23 cellular contexts compared by ENCODE assay signal in genomic region chr10:95335933-95336699, GRCh38. TPM values are rescaled to one million over a fixed set of nuclear protein-coding genes. Genes with fewer than 3 reads are reported as not detected.
DNase-seq lines count a peak whose midpoint lies in the region; ATAC-seq and TF ChIP-seq lines count a peak whose summit lies in the region.
"Had no signal": no experiment of that assay in that cellular context is flagged by ENCODE, and none has a peak within 500 bp of the region (broad histone marks: within the 10 kb centered on the region; RNA-seq: fewer than 3 reads in every experiment).

No MANE protein-coding gene starts in this region.

- H3K9ac ChIP-seq in mammary epithelial cell (ENCODE audit: insufficient read depth, low read length) (no peak overlapping the region), parathyroid adenoma (no peak overlapping the region), SK-N-SH (no peak overlapping the region)

- POLR2A ChIA-PET in SK-N-SH (lab: Yijun Ruan, JAX) = no interaction called here

- H3K79me2 ChIP-seq in mammary epithelial cell (ENCODE audit: insufficient read depth, low read length) (no peaks in the 10 kb centered on the region), parathyroid adenoma (no peaks in the 10 kb centered on the region), SK-N-SH (ENCODE audit: insufficient read depth) (no peaks in the 10 kb centered on the region)

- H3K9me3 ChIP-seq in breast epithelium (no peaks in the 10 kb centered on the region), mammary epithelial cell (replicated peaks; ENCODE audit: insufficient read depth, low read length) (no peaks in the 10 kb centered on the region), left ventricle myocardium inferior (replicated peaks) (no peaks in the 10 kb centered on the region), parathyroid adenoma (ENCODE audit: control insufficient read depth, low read length) (no peaks in the 10 kb centered on the region), upper lobe of left lung (no peaks in the 10 kb centered on the region), SK-N-SH (no peaks in the 10 kb centered on the region)
- H3K9me3 ChIP-seq: HAP-1, left lung, testis had no signal

- peaks cover 8 to 11% of the 10 kb centered on the region in 2 donors for H3K4me1 ChIP-seq in breast epithelium
- peaks cover 25% of the 10 kb centered on the region for H3K4me1 ChIP-seq in mammary epithelial cell (ENCODE audit: insufficient read depth, low read length)
- peaks cover 86% of the 10 kb centered on the region for H3K4me1 ChIP-seq in left ventricle myocardium inferior
- no peaks in the 10 kb centered on the region for H3K4me1 ChIP-seq in parathyroid adenoma
- H3K4me1 ChIP-seq in upper lobe of left lung = peaks cover 17 to 24% (median 22%) of the 10 kb centered on the region in 4 donors
- peaks cover 0 to 10% of the 10 kb centered on the region in 2 experiments; a peak in 1 of 4 replicates for H3K4me1 ChIP-seq in SK-N-SH (ENCODE audit: control insufficient read depth in 1 of 2, insufficient read depth in 2 of 2, low read depth in 1 of 2, low read length in 1 of 2)
- H3K4me1 ChIP-seq: HAP-1, testis had no signal

- no peaks in the 10 kb centered on the region for H3K27me3 ChIP-seq in breast epithelium
- no peaks in the 10 kb centered on the region for H3K27me3 ChIP-seq in mammary epithelial cell (ENCODE audit: insufficient read depth, low read length)
- no peaks in the 10 kb centered on the region for H3K27me3 ChIP-seq in left ventricle myocardium inferior (ENCODE audit: low read depth)
- H3K27me3 ChIP-seq in parathyroid adenoma (ENCODE audit: control insufficient read depth, insufficient read depth, low read length) = no peaks in the 10 kb centered on the region
- no peaks in the 10 kb centered on the region for H3K27me3 ChIP-seq in upper lobe of left lung
- H3K27me3 ChIP-seq in SK-N-SH (ENCODE audit: insufficient read depth) = no peaks in the 10 kb centered on the region
- H3K27me3 ChIP-seq: brain microvascular endothelial cell, left lung, testis had no signal

- TF ChIP-seq EP300 in upper lobe of left lung (IDR thresholded peaks at IDR 0.05) (no peak), SK-N-SH (IDR thresholded peaks at IDR 0.05; ENCODE audit: borderline replicate concordance in 1 of 2, low read depth in 1 of 2, low read length in 1 of 2) (no peak)

- H2AFZ ChIP-seq in mammary epithelial cell (ENCODE audit: low read depth, low read length) (no peak overlapping the region), parathyroid adenoma (no peak overlapping the region), SK-N-SH (ENCODE audit: low read depth) (no peak overlapping the region)

- TF ChIP-seq POLR2A in breast epithelium (IDR thresholded peaks at IDR 0.05) (no peak), upper lobe of left lung (IDR thresholded peaks at IDR 0.05) (no peak)

- H3K4me2 ChIP-seq in mammary epithelial cell (ENCODE audit: insufficient read depth, low read depth, low read length) (no peak overlapping the region), parathyroid adenoma (ENCODE audit: low read length) (no peak overlapping the region), SK-N-SH (no peak overlapping the region)

- no peaks in the 10 kb centered on the region for H3K36me3 ChIP-seq in breast epithelium
- H3K36me3 ChIP-seq in mammary epithelial cell (ENCODE audit: insufficient read depth, low read length) = no peaks in the 10 kb centered on the region
- H3K36me3 ChIP-seq in left ventricle myocardium inferior = peaks cover 72% of the 10 kb centered on the region
- H3K36me3 ChIP-seq in parathyroid adenoma (ENCODE audit: control insufficient read depth, insufficient read depth, low read length) = no peaks in the 10 kb centered on the region
- H3K36me3 ChIP-seq in upper lobe of left lung = peaks cover 0 to 22% (median 5%) of the 10 kb centered on the region in 4 donors
- no peaks in the 10 kb centered on the region for H3K36me3 ChIP-seq in SK-N-SH (replicated peaks in 1 of 2; ENCODE audit: control insufficient read depth in 1 of 2, insufficient read depth in 2 of 2, low read length in 1 of 2)
- H3K36me3 ChIP-seq: brain microvascular endothelial cell, HAP-1 had no signal

- DNase-seq in breast epithelium (ENCODE audit: low spot score in 2 of 2) (no peak), mammary epithelial cell (no peak), left ventricle myocardium inferior (no peak), upper lobe of left lung (peak in 1 of 2 donors; percentile 34), putamen (ENCODE audit: low spot score) (no peak), GDM1 (lab: John Stamatoyannopoulos, UW) (no peak), SK-N-SH (no peak)
- DNase-seq: activated CD8-positive, alpha-beta memory T cell treated with anti-CD3 and anti-CD28 coated beads, Interleukin-2, amount 50 U/mL, for 4 hours; activated naive CD8-positive, alpha-beta T cell treated with anti-CD3 and anti-CD28 coated beads, Interleukin-2, amount 50 U/mL, for 24 hours; brain microvascular endothelial cell; CD4-positive, alpha-beta T cell; DMS 273 treated with DMSO at 0.1 percent for 48 hours; glutamatergic neuron; left lung; NCI-H1417; NCI-H524 treated with DMSO at 0.1 percent for 48 hours; T-helper 17 cell; testis had no signal

- WGBS in mammary epithelial cell (ENCODE audit: low coverage, missing lambda C conversion rate) = 96% methylated on average over 15 of the region's 19 CpGs
- 92 to 94% methylated on average over 15 of the region's 19 CpGs for WGBS in upper lobe of left lung, 2 donors
- WGBS in SK-N-SH (ENCODE audit: low lambda C conversion rate) = 89% methylated on average over 10 of the region's 19 CpGs

- in situ Hi-C loops in mammary epithelial cell (cut with MboI; ENCODE audit: low sequenced_read_pairs in 2 of 2) = no loop called here

- H3F3A ChIP-seq in SK-N-SH (replicated peaks; ENCODE audit: insufficient read depth) = peaks cover 6% of the 10 kb centered on the region

- H3K9me2 ChIP-seq in SK-N-SH = no peaks in the 10 kb centered on the region

- no peak overlapping the region for H3K4me3 ChIP-seq in breast epithelium
- no peak overlapping the region for H3K4me3 ChIP-seq in mammary epithelial cell (replicated peaks in 1 of 3; ENCODE audit: insufficient read depth in 1 of 3, low read depth in 2 of 3, low read length in 3 of 3)
- H3K4me3 ChIP-seq in left ventricle myocardium inferior = no peak overlapping the region
- H3K4me3 ChIP-seq in parathyroid adenoma (ENCODE audit: low read depth, low read length) = no peak overlapping the region
- H3K4me3 ChIP-seq in upper lobe of left lung = no peak overlapping the region
- no peak overlapping the region for H3K4me3 ChIP-seq in SK-N-SH (ENCODE audit: low read depth in 2 of 2, low read length in 1 of 2)
- H3K4me3 ChIP-seq: HAP-1, left lung, testis had no signal

- H3K27ac ChIP-seq in breast epithelium (peak overlapping the region; percentile 12 to 93), mammary epithelial cell (ENCODE audit: insufficient read depth, low read depth, low read length) (no peak overlapping the region), left ventricle myocardium inferior (replicated peaks) (peak overlapping the region; percentile 88), parathyroid adenoma (peak overlapping the region; percentile 89), upper lobe of left lung (peak overlapping the region; percentile 84 to 88 (median 86)), SK-N-SH (ENCODE audit: low read depth in 2 of 2, low read length in 1 of 2) (no peak overlapping the region)
- H3K27ac ChIP-seq: 22Rv1, brain microvascular endothelial cell, testis, VCaP had no signal

- TF ChIP-seq CTCF in breast epithelium (IDR thresholded peaks at IDR 0.05) = no peak
- no peak for TF ChIP-seq CTCF in mammary epithelial cell (conservative IDR thresholded peaks at IDR 0.05 in 1 of 2, IDR thresholded peaks at IDR 0.05 in 1 of 2; ENCODE audit: extremely low read depth in 1 of 2, insufficient read depth in 1 of 2, low read depth in 1 of 2, low read length in 2 of 2)
- TF ChIP-seq CTCF in left ventricle myocardium inferior (IDR thresholded peaks at IDR 0.05; ENCODE audit: borderline replicate concordance) = no peak
- TF ChIP-seq CTCF in parathyroid adenoma (IDR thresholded peaks at IDR 0.05) = no peak
- TF ChIP-seq CTCF in upper lobe of left lung (IDR thresholded peaks at IDR 0.05) = no peak
- no peak for TF ChIP-seq CTCF in SK-N-SH (IDR thresholded peaks at IDR 0.05)

- no TSS peak for BruUV-seq in mammary epithelial cell (replicated peaks; lab: Mats Ljungman, UMichigan)

- ATAC-seq in upper lobe of left lung (ENCODE audit: low FRiP score in 2 of 2) = no peak
- ATAC-seq: activated naive CD8-positive, alpha-beta T cell treated with anti-CD3 and anti-CD28 coated beads, Interleukin-2, amount 50 U/mL, for 24 hours; left lung; T-helper 17 cell had no signal

- CTCF ChIA-PET in mammary epithelial cell (lab: Charles Lee; ENCODE audit: low non-redundant PET) (no interaction called here), SK-N-SH (lab: Yijun Ruan, JAX) (interaction anchor here (1.0 to 1.5 kb wide), 2 partner anchors 89 to 153 kb away, joined by 4 to 5 read pairs; no protein-coding TSS in a partner anchor)

- intact Hi-C loops in breast epithelium (cut with DNase I; ENCODE audit: low total_unique reads) (no loop called here), mammary epithelial cell (cut with micrococcal nuclease) (loop anchor here (2.0 kb wide), 1 partner anchor 27 kb away; no protein-coding TSS in a partner anchor), left ventricle myocardium inferior (cut with micrococcal nuclease) (no loop called here)

- TF ChIP-seq RAD21 in SK-N-SH (IDR thresholded peaks at IDR 0.05; ENCODE audit: low read length) = no peak

- dilution Hi-C loops in mammary epithelial cell (cut with HindIII; ENCODE audit: low sequenced_read_pairs) = no loop called here

- no peaks in the 10 kb centered on the region for H4K20me1 ChIP-seq in mammary epithelial cell (ENCODE audit: insufficient read depth, low read length)
- no peaks in the 10 kb centered on the region for H4K20me1 ChIP-seq in SK-N-SH (ENCODE audit: insufficient read depth)

TF ChIP-seq in SK-N-SH, 30 proteins besides CTCF, POLR2A, EP300 and RAD21 (continues in another document):
- TF ChIP-seq RFX5 (IDR thresholded peaks at IDR 0.05; ENCODE audit: low read length) (no peak), SIN3A (IDR thresholded peaks at IDR 0.05; ENCODE audit: borderline replicate concordance, low read depth, low read length) (no peak)

RNA-seq across cellular contexts. Expression of gene PDLIM1, which starts 45.3 kb away (rescaled TPM):
- total RNA-seq in breast epithelium = 100 to 1,000 TPM in 1 of 3 donors, 10 to 100 TPM in 2; 80.8 to 143 (median 87.7) TPM
- total RNA-seq in mammary epithelial cell = 100 to 1,000 TPM; 105 to 364 TPM
- 290 TPM for polyA plus RNA-seq in mammary epithelial cell
- 643 TPM for polyA minus RNA-seq in mammary epithelial cell
- total RNA-seq in left ventricle myocardium inferior = 358 TPM
- total RNA-seq in upper lobe of left lung = 100 to 1,000 TPM in 5 of 6 donors, 10 to 100 TPM in 1; 78.6 to 239 (median 178) TPM
- 74.4 and 97.2 TPM in 2 replicates for polyA plus RNA-seq in SK-N-SH (2012; rRNA removed)
- polyA plus RNA-seq in SK-N-SH (2012; cell fraction: cytosol; rRNA removed) = 89.3 and 96.8 TPM in 2 replicates
- polyA plus RNA-seq in SK-N-SH (2012; cell fraction: nucleus; rRNA removed) = 68.2 and 70.4 TPM in 2 replicates
- total RNA-seq: G401 had no signal

Comparison
In these comparisons a context has a peak if more than half of its experiments do, and no peak if none do; other contexts are left out.
1. H3K27ac ChIP-seq: peak in breast epithelium (2 of 2), left ventricle myocardium inferior (single experiment), parathyroid adenoma (single experiment) and upper lobe of left lung (4 of 4); none in mammary epithelial cell (single experiment) and SK-N-SH (0 of 2).